Comparison of ENCODE assay signal across 9 cellular contexts in the genomic region with DNA sequence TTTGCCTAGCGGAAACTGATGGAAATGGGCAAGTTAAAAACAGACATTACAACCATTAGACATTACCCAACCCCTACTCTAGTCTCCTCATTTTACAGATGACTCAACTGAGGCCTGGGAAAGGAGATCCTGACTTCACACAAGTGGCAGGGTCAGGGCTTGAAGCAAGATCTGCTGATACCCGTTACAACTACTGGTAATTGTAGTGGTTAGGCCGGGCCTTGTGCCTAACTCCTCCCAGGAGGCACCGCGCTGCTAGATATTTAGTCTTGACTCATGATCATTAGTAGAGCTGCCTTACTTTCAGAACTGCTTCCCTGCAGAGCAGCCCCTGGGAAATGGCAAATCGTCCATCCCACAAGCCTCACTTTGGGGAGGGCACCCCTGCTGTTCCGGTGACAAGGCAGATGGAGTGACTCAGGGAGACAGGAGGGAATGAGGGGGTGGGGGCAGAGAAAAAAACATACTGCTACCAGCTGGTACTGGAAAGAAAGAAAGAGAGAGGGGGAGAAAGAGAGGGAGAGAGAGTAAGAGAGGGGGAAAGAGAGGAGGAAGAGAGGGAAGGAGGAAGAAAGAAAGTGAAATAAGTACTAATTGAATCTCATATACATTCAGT. TPM values are rescaled to one million over a fixed set of nuclear protein-coding genes. Genes with fewer than 3 reads are reported as not detected.
A peak's percentile ranks its signal among the peaks of the same experiment; 100 is the strongest.
DNase-seq lines count a peak whose midpoint lies in the region; ATAC-seq and TF ChIP-seq lines count a peak whose summit lies in the region.
"Had no signal": no experiment of that assay in that cellular context is flagged by ENCODE, and none has a peak within 500 bp of the region (broad histone marks: within the 10 kb centered on the region; RNA-seq: fewer than 3 reads in every experiment).

No MANE protein-coding gene starts in this region.

- peaks cover 19% of the 10 kb centered on the region for H3K27me3 Mint-ChIP-seq in Calu3 (ENCODE audit: unreplicated experiment)
- no peaks in the 10 kb centered on the region for H3K27me3 Mint-ChIP-seq in activated naive CD8-positive, alpha-beta T cell treated with anti-CD3 and anti-CD28 coated beads, Interleukin-2, amount 50 U/mL, for 24 hours

- H3K4me3 Mint-ChIP-seq in Calu3 (ENCODE audit: low read depth, unreplicated experiment): peak overlapping the region; percentile 72
- peak overlapping the region; percentile 79 for H3K4me3 Mint-ChIP-seq in activated naive CD8-positive, alpha-beta T cell treated with anti-CD3 and anti-CD28 coated beads, Interleukin-2, amount 50 U/mL, for 24 hours

- CTCF ChIA-PET in Calu3 (lab: Charles Lee): no interaction called here

- no peaks in the 10 kb centered on the region for H3K36me3 ChIP-seq in iPS-18a (ENCODE audit: control insufficient read depth, low read depth, low read length)
- H3K36me3 ChIP-seq: right lobe of liver had no signal

- H3K9me3 ChIP-seq in iPS-18a (ENCODE audit: control insufficient read depth, low read depth, low read length): no peaks in the 10 kb centered on the region
- H3K9me3 ChIP-seq: right lobe of liver had no signal

- H3K36me3 Mint-ChIP-seq in Calu3 (ENCODE audit: insufficient read depth, unreplicated experiment): no peaks in the 10 kb centered on the region
- peaks cover 7% of the 10 kb centered on the region for H3K36me3 Mint-ChIP-seq in activated naive CD8-positive, alpha-beta T cell treated with anti-CD3 and anti-CD28 coated beads, Interleukin-2, amount 50 U/mL, for 24 hours (ENCODE audit: low read depth)

- H3K27me3 ChIP-seq in iPS-18a (ENCODE audit: control insufficient read depth, insufficient read depth, low read length): peaks cover 10% of the 10 kb centered on the region
- H3K27me3 ChIP-seq: right lobe of liver had no signal

- no peak overlapping the region for H3K27ac Mint-ChIP-seq in Calu3 (ENCODE audit: unreplicated experiment)
- peak overlapping the region; percentile 91 for H3K27ac Mint-ChIP-seq in activated naive CD8-positive, alpha-beta T cell treated with anti-CD3 and anti-CD28 coated beads, Interleukin-2, amount 50 U/mL, for 24 hours

- no peaks in the 10 kb centered on the region for H3K4me1 Mint-ChIP-seq in Calu3 (ENCODE audit: low read depth, unreplicated experiment)
- peaks cover 55% of the 10 kb centered on the region for H3K4me1 Mint-ChIP-seq in activated naive CD8-positive, alpha-beta T cell treated with anti-CD3 and anti-CD28 coated beads, Interleukin-2, amount 50 U/mL, for 24 hours

- peak overlapping the region; percentile 61 for H3K4me3 ChIP-seq in iPS-18a (ENCODE audit: low read length)

- H3K4me1 ChIP-seq in iPS-18a (ENCODE audit: control insufficient read depth, low read depth, low read length): peaks cover 8% of the 10 kb centered on the region
- H3K4me1 ChIP-seq: right lobe of liver had no signal

- H3K27ac ChIP-seq in iPS-18a (ENCODE audit: low read length): no peak overlapping the region

- no peak for TF ChIP-seq CTCF in Calu3 (IDR thresholded peaks at IDR 0.05; ENCODE audit: unreplicated experiment)

- no TSS peak for BruUV-seq in Calu3 (replicated peaks; lab: Mats Ljungman, UMichigan)

- DNase-seq in Calu3 (no peak), HCEC 1CT (peak; percentile 92), RKO (ENCODE audit: low spot score) (peak; percentile 82), putamen (ENCODE audit: low spot score) (no peak), NCI-H526 (lab: John Stamatoyannopoulos, UW) (no peak)
- DNase-seq in activated naive CD8-positive, alpha-beta T cell treated with anti-CD3 and anti-CD28 coated beads, Interleukin-2, amount 50 U/mL, for 24 hours: peak; percentile 55
- peak; percentile 31 to 51 for DNase-seq in stimulated activated CD4-positive, alpha-beta T cell treated with anti-CD3 and anti-CD28 coated beads, Interleukin-4, amount 100 ng/mL, for 48 hours (ENCODE audit: low read depth in 2 of 2)
- DNase-seq: right lobe of liver had no signal

- no peak overlapping the region for H3K9ac ChIP-seq in iPS-18a (ENCODE audit: low read length)

- intact Hi-C loops in Calu3 (cut with micrococcal nuclease; ENCODE audit: unreplicated experiment): no loop called here

- no peaks in the 10 kb centered on the region for H3K9me3 Mint-ChIP-seq in Calu3 (ENCODE audit: low read depth, unreplicated experiment)
- peaks cover 3% of the 10 kb centered on the region for H3K9me3 Mint-ChIP-seq in activated naive CD8-positive, alpha-beta T cell treated with anti-CD3 and anti-CD28 coated beads, Interleukin-2, amount 50 U/mL, for 24 hours

- peak; percentile 86 for ATAC-seq in activated naive CD8-positive, alpha-beta T cell treated with anti-CD3 and anti-CD28 coated beads, Interleukin-2, amount 50 U/mL, for 24 hours

RNA-seq across cellular contexts. Expression of a gene that starts 12.2 kb away (rescaled TPM):
- 0.07 and 0.17 TPM in 2 replicates for total RNA-seq in Calu3 (2022)

Comparison
In these comparisons a context has a peak if more than half of its experiments do, and no peak if none do; other contexts are left out.
1. DNase-seq: peak in HCEC 1CT (single experiment), RKO (single experiment), activated naive CD8-positive, alpha-beta T cell treated with anti-CD3 and anti-CD28 coated beads, Interleukin-2, amount 50 U/mL, for 24 hours (single experiment) and stimulated activated CD4-positive, alpha-beta T cell treated with anti-CD3 and anti-CD28 coated beads, Interleukin-4, amount 100 ng/mL, for 48 hours (2 of 2); none in Calu3 (single experiment), putamen (single experiment) and NCI-H526 (0 of 2).